In the genomic region with DNA sequence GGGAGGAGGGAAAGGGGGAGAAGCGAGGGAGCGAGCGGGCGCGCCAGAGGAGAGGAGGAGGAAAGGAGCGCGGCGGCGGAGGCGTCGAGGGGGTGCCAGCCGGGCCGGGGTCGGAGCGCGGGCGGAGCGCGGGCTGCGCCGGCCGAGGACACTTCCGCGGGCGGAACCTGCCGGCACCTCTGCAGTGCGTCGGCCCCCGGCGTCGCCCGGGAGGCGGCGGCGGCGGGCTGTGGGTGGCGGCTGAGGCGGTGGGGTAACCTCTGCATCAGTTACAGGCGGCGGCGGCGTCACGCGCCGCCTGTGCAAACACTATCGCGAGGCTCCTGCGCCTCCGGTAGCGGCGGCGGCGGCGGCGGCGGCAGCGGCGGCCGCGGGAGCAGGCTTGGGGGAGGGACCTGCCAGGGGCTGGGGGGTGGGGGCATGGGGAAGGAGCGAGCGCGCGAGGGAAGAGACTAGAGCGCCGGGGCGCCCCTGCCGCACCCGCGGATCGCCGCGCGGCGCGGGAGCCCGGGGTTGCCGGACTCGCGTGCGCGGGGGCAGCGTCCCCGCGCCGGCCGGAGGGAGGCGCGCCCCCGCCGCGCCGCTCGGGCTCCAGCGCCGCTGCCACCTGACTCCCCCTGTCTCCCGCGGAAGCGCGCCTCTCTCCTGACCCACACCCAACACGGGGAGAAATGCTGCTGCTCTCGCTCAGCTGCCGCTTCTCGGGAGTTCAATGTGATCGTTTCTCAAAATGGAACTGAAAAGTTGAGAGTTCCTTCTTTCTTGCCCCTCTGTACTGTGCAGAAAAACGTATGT, we compare ENCODE assay signal across 1 cellular context.
A peak's percentile ranks its signal among the peaks of the same experiment; 100 is the strongest.
TF ChIP-seq lines count a peak whose summit lies in the region.

Gene TLK1, minus strand, starts transcription at position 264 of the 795 bp plus-strand sequence. CDS start 465 bp downstream, outside the sequence.

TF ChIP-seq in GM12878, 131 proteins besides CTCF, POLR2A, EP300 and RAD21 (continued from another document and continues in another):
- TF ChIP-seq CUX1 (IDR thresholded peaks at IDR 0.05; ENCODE audit: insufficient replicate concordance, low read depth, low read length) = no peak
- no peak for TF ChIP-seq SUZ12 (IDR thresholded peaks at IDR 0.05; ENCODE audit: unreplicated experiment)
- TF ChIP-seq TCF12 (IDR thresholded peaks at IDR 0.05; ENCODE audit: low read depth, low read length) = 0 out of 2 replicates have a peak, but pooled peaks have one; percentile 6
- TF ChIP-seq, protein P1, sequence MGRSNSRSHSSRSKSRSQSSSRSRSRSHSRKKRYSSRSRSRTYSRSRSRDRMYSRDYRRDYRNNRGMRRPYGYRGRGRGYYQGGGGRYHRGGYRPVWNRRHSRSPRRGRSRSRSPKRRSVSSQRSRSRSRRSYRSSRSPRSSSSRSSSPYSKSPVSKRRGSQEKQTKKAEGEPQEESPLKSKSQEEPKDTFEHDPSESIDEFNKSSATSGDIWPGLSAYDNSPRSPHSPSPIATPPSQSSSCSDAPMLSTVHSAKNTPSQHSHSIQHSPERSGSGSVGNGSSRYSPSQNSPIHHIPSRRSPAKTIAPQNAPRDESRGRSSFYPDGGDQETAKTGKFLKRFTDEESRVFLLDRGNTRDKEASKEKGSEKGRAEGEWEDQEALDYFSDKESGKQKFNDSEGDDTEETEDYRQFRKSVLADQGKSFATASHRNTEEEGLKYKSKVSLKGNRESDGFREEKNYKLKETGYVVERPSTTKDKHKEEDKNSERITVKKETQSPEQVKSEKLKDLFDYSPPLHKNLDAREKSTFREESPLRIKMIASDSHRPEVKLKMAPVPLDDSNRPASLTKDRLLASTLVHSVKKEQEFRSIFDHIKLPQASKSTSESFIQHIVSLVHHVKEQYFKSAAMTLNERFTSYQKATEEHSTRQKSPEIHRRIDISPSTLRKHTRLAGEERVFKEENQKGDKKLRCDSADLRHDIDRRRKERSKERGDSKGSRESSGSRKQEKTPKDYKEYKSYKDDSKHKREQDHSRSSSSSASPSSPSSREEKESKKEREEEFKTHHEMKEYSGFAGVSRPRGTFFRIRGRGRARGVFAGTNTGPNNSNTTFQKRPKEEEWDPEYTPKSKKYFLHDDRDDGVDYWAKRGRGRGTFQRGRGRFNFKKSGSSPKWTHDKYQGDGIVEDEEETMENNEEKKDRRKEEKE (IDR thresholded peaks at IDR 0.05) = no peak
- TF ChIP-seq TAF1 (IDR thresholded peaks at IDR 0.05; ENCODE audit: borderline replicate concordance, low read depth, low read length) = peak; percentile 55; the same call in 1 of the 2 replicates
- peak; percentile 32; the same call in 1 of the 2 replicates for TF ChIP-seq MTA2 (IDR thresholded peaks at IDR 0.05; ENCODE audit: low read depth)
- no peak; the same call in 1 of the 2 replicates for TF ChIP-seq POLR2AphosphoS2 (IDR thresholded peaks at IDR 0.05; ENCODE audit: low read depth, low read length)
- no peak for TF ChIP-seq SREBF1 (IDR thresholded peaks at IDR 0.05; ENCODE audit: low read length)
- TF ChIP-seq JUNB (IDR thresholded peaks at IDR 0.05) = no peak
- TF ChIP-seq RUNX3 (IDR thresholded peaks at IDR 0.05; ENCODE audit: low read length) = no peak
- TF ChIP-seq ZNF622 (IDR thresholded peaks at IDR 0.05) = no peak
- TF ChIP-seq, protein P2, sequence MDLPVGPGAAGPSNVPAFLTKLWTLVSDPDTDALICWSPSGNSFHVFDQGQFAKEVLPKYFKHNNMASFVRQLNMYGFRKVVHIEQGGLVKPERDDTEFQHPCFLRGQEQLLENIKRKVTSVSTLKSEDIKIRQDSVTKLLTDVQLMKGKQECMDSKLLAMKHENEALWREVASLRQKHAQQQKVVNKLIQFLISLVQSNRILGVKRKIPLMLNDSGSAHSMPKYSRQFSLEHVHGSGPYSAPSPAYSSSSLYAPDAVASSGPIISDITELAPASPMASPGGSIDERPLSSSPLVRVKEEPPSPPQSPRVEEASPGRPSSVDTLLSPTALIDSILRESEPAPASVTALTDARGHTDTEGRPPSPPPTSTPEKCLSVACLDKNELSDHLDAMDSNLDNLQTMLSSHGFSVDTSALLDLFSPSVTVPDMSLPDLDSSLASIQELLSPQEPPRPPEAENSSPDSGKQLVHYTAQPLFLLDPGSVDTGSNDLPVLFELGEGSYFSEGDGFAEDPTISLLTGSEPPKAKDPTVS (IDR thresholded peaks at IDR 0.05; ENCODE audit: low read depth, low read length) = no peak
- TF ChIP-seq, protein P3, sequence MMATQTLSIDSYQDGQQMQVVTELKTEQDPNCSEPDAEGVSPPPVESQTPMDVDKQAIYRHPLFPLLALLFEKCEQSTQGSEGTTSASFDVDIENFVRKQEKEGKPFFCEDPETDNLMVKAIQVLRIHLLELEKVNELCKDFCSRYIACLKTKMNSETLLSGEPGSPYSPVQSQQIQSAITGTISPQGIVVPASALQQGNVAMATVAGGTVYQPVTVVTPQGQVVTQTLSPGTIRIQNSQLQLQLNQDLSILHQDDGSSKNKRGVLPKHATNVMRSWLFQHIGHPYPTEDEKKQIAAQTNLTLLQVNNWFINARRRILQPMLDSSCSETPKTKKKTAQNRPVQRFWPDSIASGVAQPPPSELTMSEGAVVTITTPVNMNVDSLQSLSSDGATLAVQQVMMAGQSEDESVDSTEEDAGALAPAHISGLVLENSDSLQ (IDR thresholded peaks at IDR 0.05) = no peak
- TF ChIP-seq CREB1 (IDR thresholded peaks at IDR 0.05; ENCODE audit: low read depth) = peak; percentile 48
- TF ChIP-seq HDGF (IDR thresholded peaks at IDR 0.05) = no peak
- TF ChIP-seq PAX5 (IDR thresholded peaks at IDR 0.05; ENCODE audit: borderline replicate concordance, low read depth, low read length) = peak; percentile 35; the same call in 1 of the 2 replicates
- no peak for TF ChIP-seq GABPA (IDR thresholded peaks at IDR 0.05; ENCODE audit: low read depth)
- no peak for TF ChIP-seq FOXK2 (IDR thresholded peaks at IDR 0.05)
- TF ChIP-seq NFYA (IDR thresholded peaks at IDR 0.05; ENCODE audit: borderline replicate concordance, low read depth, low read length) = no peak
- TF ChIP-seq TARDBP (IDR thresholded peaks at IDR 0.05; ENCODE audit: borderline replicate concordance) = no peak
- TF ChIP-seq ZNF217 (IDR thresholded peaks at IDR 0.05) = no peak
- no peak for TF ChIP-seq CEBPZ (IDR thresholded peaks at IDR 0.05; ENCODE audit: low read depth, low read length)
- peak; percentile 83 for TF ChIP-seq CHD2 (IDR thresholded peaks at IDR 0.05; ENCODE audit: borderline replicate concordance, low read depth, low read length)
- peak in 1 of 2 experiments; percentile 88; a peak in 3 of 4 replicates for TF ChIP-seq BHLHE40 (IDR thresholded peaks at IDR 0.05; ENCODE audit: borderline replicate concordance in 1 of 2, low read depth in 2 of 2, low read length in 1 of 2)
- no peak for TF ChIP-seq SUPT20H (IDR thresholded peaks at IDR 0.05; ENCODE audit: borderline replicate concordance, control insufficient read depth, low read depth, low read length)
- 0 out of 2 replicates have a peak, but pooled peaks have one; percentile 46 for TF ChIP-seq TCF3 (IDR thresholded peaks at IDR 0.05; ENCODE audit: borderline replicate concordance, insufficient read depth, low read depth, low read length)
- peak; percentile 52 to 62; a peak in 3 of 4 replicates for TF ChIP-seq IKZF2 (IDR thresholded peaks at IDR 0.05)
- TF ChIP-seq RBBP5 (conservative IDR thresholded peaks at IDR 0.05) = no peak
- peak; percentile 45 for TF ChIP-seq NR2F1 (conservative IDR thresholded peaks at IDR 0.05)
- peak; percentile 7 for TF ChIP-seq CREM (IDR thresholded peaks at IDR 0.05; ENCODE audit: low read depth)
- TF ChIP-seq BACH1 (IDR thresholded peaks at IDR 0.05; ENCODE audit: borderline replicate concordance) = peak; percentile 75
- no peak for TF ChIP-seq STAT3 (IDR thresholded peaks at IDR 0.05; ENCODE audit: low read depth, low read length)
- no peak for TF ChIP-seq KDM1A (IDR thresholded peaks at IDR 0.05; ENCODE audit: borderline replicate concordance)
- 0 out of 2 replicates have a peak, but pooled peaks have one; percentile 8 for TF ChIP-seq HCFC1 (IDR thresholded peaks at IDR 0.05; ENCODE audit: low read length)
- 0 out of 2 replicates have a peak, but pooled peaks have one; percentile 23 for TF ChIP-seq BCL11A (IDR thresholded peaks at IDR 0.05; ENCODE audit: low read depth, low read length)
- TF ChIP-seq, protein P4, sequence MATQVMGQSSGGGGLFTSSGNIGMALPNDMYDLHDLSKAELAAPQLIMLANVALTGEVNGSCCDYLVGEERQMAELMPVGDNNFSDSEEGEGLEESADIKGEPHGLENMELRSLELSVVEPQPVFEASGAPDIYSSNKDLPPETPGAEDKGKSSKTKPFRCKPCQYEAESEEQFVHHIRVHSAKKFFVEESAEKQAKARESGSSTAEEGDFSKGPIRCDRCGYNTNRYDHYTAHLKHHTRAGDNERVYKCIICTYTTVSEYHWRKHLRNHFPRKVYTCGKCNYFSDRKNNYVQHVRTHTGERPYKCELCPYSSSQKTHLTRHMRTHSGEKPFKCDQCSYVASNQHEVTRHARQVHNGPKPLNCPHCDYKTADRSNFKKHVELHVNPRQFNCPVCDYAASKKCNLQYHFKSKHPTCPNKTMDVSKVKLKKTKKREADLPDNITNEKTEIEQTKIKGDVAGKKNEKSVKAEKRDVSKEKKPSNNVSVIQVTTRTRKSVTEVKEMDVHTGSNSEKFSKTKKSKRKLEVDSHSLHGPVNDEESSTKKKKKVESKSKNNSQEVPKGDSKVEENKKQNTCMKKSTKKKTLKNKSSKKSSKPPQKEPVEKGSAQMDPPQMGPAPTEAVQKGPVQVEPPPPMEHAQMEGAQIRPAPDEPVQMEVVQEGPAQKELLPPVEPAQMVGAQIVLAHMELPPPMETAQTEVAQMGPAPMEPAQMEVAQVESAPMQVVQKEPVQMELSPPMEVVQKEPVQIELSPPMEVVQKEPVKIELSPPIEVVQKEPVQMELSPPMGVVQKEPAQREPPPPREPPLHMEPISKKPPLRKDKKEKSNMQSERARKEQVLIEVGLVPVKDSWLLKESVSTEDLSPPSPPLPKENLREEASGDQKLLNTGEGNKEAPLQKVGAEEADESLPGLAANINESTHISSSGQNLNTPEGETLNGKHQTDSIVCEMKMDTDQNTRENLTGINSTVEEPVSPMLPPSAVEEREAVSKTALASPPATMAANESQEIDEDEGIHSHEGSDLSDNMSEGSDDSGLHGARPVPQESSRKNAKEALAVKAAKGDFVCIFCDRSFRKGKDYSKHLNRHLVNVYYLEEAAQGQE (IDR thresholded peaks at IDR 0.05; ENCODE audit: low read depth, low read length) = no peak
- no peak; the same call in 1 of the 2 replicates for TF ChIP-seq MLLT1 (IDR thresholded peaks at IDR 0.05)
